In genomic region chr19:35474594-35474993, GRCh38 we compare ENCODE assay signal across 4 cellular contexts. TPM values are rescaled to one million over a fixed set of nuclear protein-coding genes. Genes with fewer than 3 reads are reported as not detected.
"Had no signal": no experiment of that assay in that cellular context is flagged by ENCODE, and none has a peak within 500 bp of the region (broad histone marks: within the 10 kb centered on the region; RNA-seq: fewer than 3 reads in every experiment).

No MANE protein-coding gene starts in this region.

RNA-seq across cellular contexts. Expression of gene KRTDAP, which starts 15.7 kb away (rescaled TPM):
- total RNA-seq: LHCN-M2, M059J, MCF 10A, NCI-H460 had no signal

RNA-seq across cellular contexts. Expression of gene FFAR2, which starts 26.5 kb away (rescaled TPM):
- total RNA-seq: LHCN-M2, M059J, MCF 10A, NCI-H460 had no signal

RNA-seq across cellular contexts. Expression of gene SBSN, which starts 53.5 kb away (rescaled TPM):
- total RNA-seq: LHCN-M2, MCF 10A, NCI-H460 had no signal

RNA-seq across cellular contexts. Expression of gene GAPDHS, which starts 58.7 kb away (rescaled TPM):
- total RNA-seq: LHCN-M2, M059J, MCF 10A, NCI-H460 had no signal
